8 cellular contexts compared by ENCODE assay signal in genomic region chr6:139996253-139996834, GRCh38.
DNase-seq lines count a peak whose midpoint lies in the region; ATAC-seq, FAIRE-seq and TF ChIP-seq lines count a peak whose summit lies in the region.

No MANE protein-coding gene starts in this region.

- H2BK5ac ChIP-seq in neuronal stem cell (ENCODE audit: low read length) = no peak overlapping the region

- TF ChIP-seq EP300 in A549 (IDR thresholded peaks at IDR 0.05) = no peak

- peak; percentile 38 to 53; a peak in 4 of 5 replicates for TF ChIP-seq RAD21 in A549 (conservative IDR thresholded peaks at IDR 0.05 in 1 of 2, IDR thresholded peaks at IDR 0.05 in 1 of 2)

- H3K4me1 ChIP-seq in A549 = no peaks in the 10 kb centered on the region
- H3K4me1 ChIP-seq in neuronal stem cell (ENCODE audit: control insufficient read depth in 2 of 2, insufficient read depth in 1 of 2, low read depth in 1 of 2, low read length in 2 of 2) = peaks cover 0 to 2% of the 10 kb centered on the region in 2 donors

- H3K18ac ChIP-seq in neuronal stem cell (ENCODE audit: low read length) = peak overlapping the region; percentile 44

- no peaks in the 10 kb centered on the region for H3K36me3 ChIP-seq in neuronal stem cell (replicated peaks in 1 of 2; ENCODE audit: control insufficient read depth in 2 of 2, insufficient read depth in 2 of 2, low read length in 2 of 2)

- H3K9me3 ChIP-seq in A549 (no peaks in the 10 kb centered on the region), neuronal stem cell (replicated peaks in 1 of 2; ENCODE audit: control insufficient read depth in 2 of 2, insufficient read depth in 1 of 2, low read depth in 1 of 2, low read length in 2 of 2) (peaks cover 3 to 6% of the 10 kb centered on the region in 2 donors)

- FAIRE-seq in A549 (lab: Jason Lieb, UNC) = no peak

- no peaks in the 10 kb centered on the region for H3K27me3 ChIP-seq in neuronal stem cell (ENCODE audit: control insufficient read depth in 3 of 3, insufficient read depth in 3 of 3, low read depth in 1 of 3, low read length in 3 of 3)

- no peak for TF ChIP-seq CTCF in A549 (IDR thresholded peaks at IDR 0.05)

- no peak overlapping the region for H4K91ac ChIP-seq in neuronal stem cell (ENCODE audit: low read depth, low read length, poor library complexity)

- H3K9ac ChIP-seq in neuronal stem cell (ENCODE audit: low read depth, low read length, poor library complexity) = no peak overlapping the region

- no peak overlapping the region for H3K14ac ChIP-seq in neuronal stem cell (ENCODE audit: low read length)

- no peak overlapping the region for H4K8ac ChIP-seq in neuronal stem cell (ENCODE audit: low read depth, low read length)

- no peak overlapping the region for H3K4ac ChIP-seq in neuronal stem cell (ENCODE audit: low read length)

- no peak overlapping the region for H2AK5ac ChIP-seq in neuronal stem cell (ENCODE audit: low read depth, low read length)

- H3K27ac ChIP-seq in A549 (no peak overlapping the region), neuronal stem cell (replicated peaks; ENCODE audit: low read length) (no peak overlapping the region)

- H3K79me1 ChIP-seq in neuronal stem cell (ENCODE audit: low read depth, low read length) = no peaks in the 10 kb centered on the region

- no peak overlapping the region for H2BK15ac ChIP-seq in neuronal stem cell (ENCODE audit: low read length)

- POLR2A ChIA-PET in A549 (lab: Yijun Ruan, JAX) = no interaction called here

- H3K4me3 ChIP-seq in A549 = no peak overlapping the region
- H3K4me3 ChIP-seq in neuronal stem cell (ENCODE audit: low read length in 2 of 2) = no peak overlapping the region

- no peak overlapping the region for H2BK120ac ChIP-seq in neuronal stem cell (ENCODE audit: low read depth, low read length)

- ATAC-seq in A549 = peak in 1 of 2 experiments; percentile 62; a peak in 3 of 6 replicates
- peak; percentile 91 for ATAC-seq in GM19023 (IDR thresholded peaks at IDR 0.05; ENCODE audit: unreplicated experiment)
- peak; percentile 66 for ATAC-seq in HG03064 (IDR thresholded peaks at IDR 0.05; ENCODE audit: low read depth, unreplicated experiment)
- ATAC-seq in HG02970 (IDR thresholded peaks at IDR 0.05; ENCODE audit: low FRiP score, unreplicated experiment) = no peak

- DNase-seq in A549 (ENCODE audit: low read depth in 1 of 2, low spot score in 1 of 2) = peak in 1 of 2 experiments; percentile 34
- DNase-seq in SK-N-DZ (ENCODE audit: low spot score) = peak; percentile 10
- DNase-seq in neuronal stem cell (ENCODE audit: low spot score) = no peak
- DNase-seq in NCI-H2081 treated with DMSO at 0.1 percent for 48 hours (lab: John Stamatoyannopoulos, UW) = no peak
- no peak for DNase-seq in central memory CD4-positive, alpha-beta T cell

- WGBS in A549 (ENCODE audit: missing lambda C conversion rate) = 64% methylated on average over 6 of the region's 6 CpGs
- WGBS in neuronal stem cell (ENCODE audit: extremely low coverage in 2 of 2, insufficient read length in 2 of 2, insufficient replicate concordance in 1 of 2), 2 donors = no CpG with 5 or more reads among the region's 6 CpGs

- H2AFZ ChIP-seq in neuronal stem cell (ENCODE audit: low read length) = no peak overlapping the region

- H3K23ac ChIP-seq in neuronal stem cell (ENCODE audit: low read depth, low read length, poor library complexity) = no peak overlapping the region

- TF ChIP-seq POLR2A in A549 (IDR thresholded peaks at IDR 0.05; ENCODE audit: low read length) = no peak

- no peak overlapping the region for H3K4me2 ChIP-seq in A549
- no peak overlapping the region for H3K4me2 ChIP-seq in neuronal stem cell (ENCODE audit: insufficient read depth, low read length, poor library complexity, severe bottlenecking)

- no peak overlapping the region for H2BK12ac ChIP-seq in neuronal stem cell (ENCODE audit: low read length)

- CTCF ChIA-PET in A549 (lab: Yijun Ruan, JAX) = no interaction called here

TF ChIP-seq in A549, 52 proteins besides CTCF, POLR2A, EP300 and RAD21:
- TF ChIP-seq SMC3 (IDR thresholded peaks at IDR 0.05) (0 out of 3 replicates have a peak, but pooled peaks have one; percentile 18), ZNF302 (CRISPR knock-in tag; IDR thresholded peaks at IDR 0.05) (no peak)
